In the genomic region with DNA sequence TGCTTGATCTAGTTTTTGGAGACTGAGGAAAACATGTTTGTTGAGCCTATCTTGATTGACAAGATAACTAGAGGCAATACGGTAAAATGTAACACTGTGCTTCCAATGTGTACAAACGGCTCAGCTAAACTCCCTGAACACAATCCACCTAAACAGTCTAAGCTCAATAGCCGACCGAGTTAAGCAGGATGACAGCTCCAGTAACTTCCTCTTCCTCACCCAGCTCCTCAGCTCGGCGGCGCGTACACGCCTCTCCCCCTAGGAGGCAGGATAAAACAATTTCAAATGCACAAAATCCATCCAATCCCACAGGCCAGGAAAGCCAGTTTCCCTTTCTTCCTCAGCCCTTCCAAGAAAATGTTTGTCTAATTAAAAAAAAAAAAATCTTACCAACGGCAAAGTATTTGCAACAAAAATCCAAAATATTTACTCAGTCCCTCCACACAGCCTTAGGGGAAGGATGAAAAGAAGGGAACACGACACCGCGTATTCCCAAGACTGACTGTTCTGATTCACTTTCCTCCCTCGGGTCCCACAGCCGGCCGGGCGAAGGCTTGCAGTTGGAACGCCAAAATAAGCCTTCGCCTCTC, we compare ENCODE assay signal across 8 cellular contexts. TPM values are rescaled to one million over a fixed set of nuclear protein-coding genes. Genes with fewer than 3 reads are reported as not detected.
DNase-seq lines count a peak whose midpoint lies in the region; ATAC-seq, FAIRE-seq and TF ChIP-seq lines count a peak whose summit lies in the region.

No MANE protein-coding gene starts in this region.

- H4K20me1 ChIP-seq in astrocyte (ENCODE audit: insufficient read depth, low read length) = peaks cover 12% of the 10 kb centered on the region

- H2AFZ ChIP-seq in astrocyte (ENCODE audit: low read depth, low read length) = peak overlapping the region; percentile 93

- H3K4me3 Mint-ChIP-seq in astrocyte (ENCODE audit: unreplicated experiment) = peak overlapping the region; percentile 89

- H3K27ac ChIP-seq in astrocyte (ENCODE audit: low read depth, low read length) (peak overlapping the region; percentile 85), left ventricle myocardium inferior (replicated peaks) (peak overlapping the region; percentile 96)

- H3K27me3 Mint-ChIP-seq in astrocyte (ENCODE audit: low read depth, unreplicated experiment) = no peaks in the 10 kb centered on the region

- intact Hi-C loops in left ventricle myocardium inferior (cut with micrococcal nuclease) = loop anchor here (5.0 kb wide), 1 partner anchor 44 kb away; the partner anchor contains the start of gene MRPL1
- intact Hi-C loops in posterior cingulate gyrus (cut with DNase I) = no loop called here

- no peaks in the 10 kb centered on the region for H3K9me3 ChIP-seq in astrocyte (ENCODE audit: insufficient read depth, low read depth, low read length)
- H3K9me3 ChIP-seq in left ventricle myocardium inferior (replicated peaks) = no peaks in the 10 kb centered on the region

- TF ChIP-seq CTCF in astrocyte (IDR thresholded peaks at IDR 0.05; ENCODE audit: insufficient read depth, low read depth, low read length) (peak; percentile 41), left ventricle myocardium inferior (IDR thresholded peaks at IDR 0.05; ENCODE audit: borderline replicate concordance) (peak; percentile 63)

- ATAC-seq in GM19397 (IDR thresholded peaks at IDR 0.05; ENCODE audit: unreplicated experiment) = no peak

- no peaks in the 10 kb centered on the region; the same call in 1 of the 2 replicates for H3K27me3 ChIP-seq in H7 (ENCODE audit: control insufficient read depth, insufficient read depth, low read length)
- H3K27me3 ChIP-seq in astrocyte (ENCODE audit: insufficient read depth, low read length) = no peaks in the 10 kb centered on the region
- no peaks in the 10 kb centered on the region for H3K27me3 ChIP-seq in left ventricle myocardium inferior (ENCODE audit: low read depth)

- peaks cover 54% of the 10 kb centered on the region for H3K79me2 ChIP-seq in astrocyte (ENCODE audit: insufficient read depth, low read length)

- peak overlapping the region; percentile 90 for H3K4me2 ChIP-seq in astrocyte (ENCODE audit: low read length)

- peaks cover 9% of the 10 kb centered on the region for H3K4me1 Mint-ChIP-seq in astrocyte (ENCODE audit: low read depth, unreplicated experiment)

- H3K36me3 Mint-ChIP-seq in astrocyte (ENCODE audit: low read depth, unreplicated experiment) = no peaks in the 10 kb centered on the region

- H3K36me3 ChIP-seq in H7 (replicated peaks; ENCODE audit: control insufficient read depth, insufficient read depth, low read length) (no peaks in the 10 kb centered on the region), astrocyte (ENCODE audit: insufficient read depth, low read length) (no peaks in the 10 kb centered on the region), left ventricle myocardium inferior (no peaks in the 10 kb centered on the region)

- H3K27ac Mint-ChIP-seq in astrocyte (ENCODE audit: unreplicated experiment) = peak overlapping the region; percentile 79

- peak overlapping the region; percentile 80 for H3K4me3 ChIP-seq in H7 (ENCODE audit: insufficient read depth, low read depth, low read length)
- peak overlapping the region; percentile 92 for H3K4me3 ChIP-seq in astrocyte (ENCODE audit: insufficient read depth, low read depth, low read length)
- H3K4me3 ChIP-seq in left ventricle myocardium inferior = peak overlapping the region; percentile 79

- FAIRE-seq in astrocyte (lab: Jason Lieb, UNC) = no peak

- H3K4me1 ChIP-seq in astrocyte (ENCODE audit: insufficient read depth, low read length) (peaks cover 16% of the 10 kb centered on the region), left ventricle myocardium inferior (peaks cover 81% of the 10 kb centered on the region)

- H3K9ac ChIP-seq in astrocyte (ENCODE audit: low read length) = peak overlapping the region; percentile 94

- no peaks in the 10 kb centered on the region for H3K9me3 Mint-ChIP-seq in astrocyte (ENCODE audit: unreplicated experiment)

- peak; percentile 69 for DNase-seq in DMS79 treated with DMSO at 0.1 percent for 48 hours (lab: John Stamatoyannopoulos, UW)
- peak; percentile 71 for DNase-seq in H7
- DNase-seq in NCI-H1105 treated with DMSO at 0.1 percent for 48 hours (lab: John Stamatoyannopoulos, UW) = peak; percentile 65
- DNase-seq in SKM-1 treated with dmso at 0.1 percent for 144 hours (lab: John Stamatoyannopoulos, UW; ENCODE audit: unreplicated experiment) = peak; percentile 87
- peak; percentile 71 for DNase-seq in astrocyte (ENCODE audit: low read depth)
- DNase-seq in left ventricle myocardium inferior = peak; percentile 68
- peak; percentile 46 to 95 (median 62) for DNase-seq in posterior cingulate gyrus

RNA-seq across cellular contexts. Expression of gene CNOT6L, which starts 1.0 kb away (rescaled TPM):
- 5.1 and 8.7 TPM in 2 replicates for total RNA-seq in H7 (2014; rRNA removed; shearing (Covaris generic))
- 33.4 and 34.0 TPM in 2 replicates for total RNA-seq in astrocyte
- total RNA-seq in left ventricle myocardium inferior = 21.8 TPM

RNA-seq across cellular contexts. Expression of gene MRPL1, which starts 44.5 kb away (rescaled TPM):
- 16.8 and 28.7 TPM in 2 replicates for total RNA-seq in H7 (2014; rRNA removed; shearing (Covaris generic))
- 31.7 and 33.2 TPM in 2 replicates for total RNA-seq in astrocyte
- total RNA-seq in left ventricle myocardium inferior = 50.8 TPM
